ENCODE assay signal across 1 cellular context in the genomic region with DNA sequence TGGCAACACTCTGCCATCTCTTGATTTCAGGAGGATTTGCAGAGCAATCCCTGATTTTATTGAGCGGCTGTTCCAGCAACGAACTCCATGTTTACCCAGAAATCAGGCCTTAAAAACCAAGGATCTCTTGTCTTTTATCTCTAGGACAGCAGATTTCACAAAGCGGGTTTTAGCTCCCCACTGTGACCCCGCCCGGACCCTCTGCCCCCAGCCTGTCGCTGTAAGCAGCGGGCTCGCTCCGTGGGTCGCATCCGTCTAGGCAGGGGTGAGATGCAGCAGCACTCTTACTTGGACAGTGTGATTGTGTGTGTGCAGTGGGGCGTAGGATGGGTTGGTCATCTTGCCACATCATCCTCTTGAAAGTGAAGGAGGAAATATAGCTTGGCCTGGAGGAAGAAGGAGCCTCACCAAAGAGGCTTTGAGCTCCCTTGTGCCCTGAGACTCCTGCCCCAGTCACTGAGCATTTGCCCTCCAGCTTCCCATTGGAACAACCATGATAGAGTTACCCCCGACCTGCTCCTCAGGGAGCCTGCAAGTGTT.
TF ChIP-seq lines count a peak whose summit lies in the region.

No MANE protein-coding gene starts in this region.

TF ChIP-seq in GM12878, 131 proteins besides CTCF, POLR2A, EP300 and RAD21 (continued from another document):
- TF ChIP-seq, protein P1, sequence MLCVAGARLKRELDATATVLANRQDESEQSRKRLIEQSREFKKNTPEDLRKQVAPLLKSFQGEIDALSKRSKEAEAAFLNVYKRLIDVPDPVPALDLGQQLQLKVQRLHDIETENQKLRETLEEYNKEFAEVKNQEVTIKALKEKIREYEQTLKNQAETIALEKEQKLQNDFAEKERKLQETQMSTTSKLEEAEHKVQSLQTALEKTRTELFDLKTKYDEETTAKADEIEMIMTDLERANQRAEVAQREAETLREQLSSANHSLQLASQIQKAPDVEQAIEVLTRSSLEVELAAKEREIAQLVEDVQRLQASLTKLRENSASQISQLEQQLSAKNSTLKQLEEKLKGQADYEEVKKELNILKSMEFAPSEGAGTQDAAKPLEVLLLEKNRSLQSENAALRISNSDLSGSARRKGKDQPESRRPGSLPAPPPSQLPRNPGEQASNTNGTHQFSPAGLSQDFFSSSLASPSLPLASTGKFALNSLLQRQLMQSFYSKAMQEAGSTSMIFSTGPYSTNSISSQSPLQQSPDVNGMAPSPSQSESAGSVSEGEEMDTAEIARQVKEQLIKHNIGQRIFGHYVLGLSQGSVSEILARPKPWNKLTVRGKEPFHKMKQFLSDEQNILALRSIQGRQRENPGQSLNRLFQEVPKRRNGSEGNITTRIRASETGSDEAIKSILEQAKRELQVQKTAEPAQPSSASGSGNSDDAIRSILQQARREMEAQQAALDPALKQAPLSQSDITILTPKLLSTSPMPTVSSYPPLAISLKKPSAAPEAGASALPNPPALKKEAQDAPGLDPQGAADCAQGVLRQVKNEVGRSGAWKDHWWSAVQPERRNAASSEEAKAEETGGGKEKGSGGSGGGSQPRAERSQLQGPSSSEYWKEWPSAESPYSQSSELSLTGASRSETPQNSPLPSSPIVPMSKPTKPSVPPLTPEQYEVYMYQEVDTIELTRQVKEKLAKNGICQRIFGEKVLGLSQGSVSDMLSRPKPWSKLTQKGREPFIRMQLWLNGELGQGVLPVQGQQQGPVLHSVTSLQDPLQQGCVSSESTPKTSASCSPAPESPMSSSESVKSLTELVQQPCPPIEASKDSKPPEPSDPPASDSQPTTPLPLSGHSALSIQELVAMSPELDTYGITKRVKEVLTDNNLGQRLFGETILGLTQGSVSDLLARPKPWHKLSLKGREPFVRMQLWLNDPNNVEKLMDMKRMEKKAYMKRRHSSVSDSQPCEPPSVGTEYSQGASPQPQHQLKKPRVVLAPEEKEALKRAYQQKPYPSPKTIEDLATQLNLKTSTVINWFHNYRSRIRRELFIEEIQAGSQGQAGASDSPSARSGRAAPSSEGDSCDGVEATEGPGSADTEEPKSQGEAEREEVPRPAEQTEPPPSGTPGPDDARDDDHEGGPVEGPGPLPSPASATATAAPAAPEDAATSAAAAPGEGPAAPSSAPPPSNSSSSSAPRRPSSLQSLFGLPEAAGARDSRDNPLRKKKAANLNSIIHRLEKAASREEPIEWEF (IDR thresholded peaks at IDR 0.05; ENCODE audit: insufficient replicate concordance, low read depth, low read length) = no peak
- TF ChIP-seq CBX3 (IDR thresholded peaks at IDR 0.05; ENCODE audit: borderline replicate concordance, low read depth) = no peak
